In the genomic region with DNA sequence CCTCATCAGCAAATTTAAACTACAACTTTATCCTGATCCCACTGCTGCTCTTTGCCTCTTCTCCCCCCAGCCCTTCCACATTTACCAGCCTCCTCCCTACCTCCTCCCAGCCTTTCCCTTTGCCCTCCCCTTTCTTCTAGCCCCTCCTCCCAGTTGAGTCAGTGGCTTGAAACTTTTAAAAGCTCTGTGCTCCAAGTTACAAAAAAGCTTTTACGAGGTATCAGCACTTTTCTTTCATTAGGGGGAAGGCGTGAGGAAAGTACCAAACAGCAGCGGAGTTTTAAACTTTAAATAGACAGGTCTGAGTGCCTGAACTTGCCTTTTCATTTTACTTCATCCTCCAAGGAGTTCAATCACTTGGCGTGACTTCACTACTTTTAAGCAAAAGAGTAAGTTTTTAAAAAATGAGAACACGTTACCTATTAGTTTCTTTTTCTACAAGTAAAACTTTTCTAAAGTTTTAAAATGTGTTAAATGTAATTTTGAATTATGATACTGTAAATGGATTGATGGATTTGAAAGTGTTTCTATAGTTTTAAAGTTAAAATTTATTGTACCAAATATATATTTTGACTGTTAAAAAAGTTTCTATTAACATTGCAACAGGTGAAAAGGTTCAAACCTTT, we compare ENCODE assay signal across 8 cellular contexts. TPM values are rescaled to one million over a fixed set of nuclear protein-coding genes. Genes with fewer than 3 reads are reported as not detected.
DNase-seq lines count a peak whose midpoint lies in the region; ATAC-seq, FAIRE-seq and TF ChIP-seq lines count a peak whose summit lies in the region.

Gene GJA1 (plus strand): TSS at position 203 of the 626 bp plus-strand sequence. CDS start 11,202 bp downstream, outside the sequence.

- no peak within 1 kb of the TSS for H2AFZ ChIP-seq in astrocyte (ENCODE audit: low read depth, low read length)

- peak within 1 kb of the TSS; percentile 83 for H3K4me3 Mint-ChIP-seq in activated T-cell treated with anti-CD3 and anti-CD28 coated beads, Interleukin-2, amount 50 U/mL, for 24 hours
- H3K4me3 Mint-ChIP-seq in astrocyte (ENCODE audit: unreplicated experiment) = peak within 1 kb of the TSS; percentile 100
- H3K4me3 Mint-ChIP-seq in progenitor cell of endocrine pancreas (ENCODE audit: low read depth) = peak within 1 kb of the TSS; percentile 90

- H3K27me3 Mint-ChIP-seq in activated T-cell treated with anti-CD3 and anti-CD28 coated beads, Interleukin-2, amount 50 U/mL, for 24 hours = peaks cover 30% of the 10 kb centered on the region
- H3K27me3 Mint-ChIP-seq in astrocyte (ENCODE audit: low read depth, unreplicated experiment) (no peaks in the 10 kb centered on the region), progenitor cell of endocrine pancreas (no peaks in the 10 kb centered on the region)

- no peaks in the 10 kb centered on the region for H3K9me3 Mint-ChIP-seq in activated T-cell treated with anti-CD3 and anti-CD28 coated beads, Interleukin-2, amount 50 U/mL, for 24 hours
- no peaks in the 10 kb centered on the region for H3K9me3 Mint-ChIP-seq in astrocyte (ENCODE audit: unreplicated experiment)
- no peaks in the 10 kb centered on the region for H3K9me3 Mint-ChIP-seq in progenitor cell of endocrine pancreas (ENCODE audit: low read depth)

- TF ChIP-seq CTCF in astrocyte (IDR thresholded peaks at IDR 0.05; ENCODE audit: insufficient read depth, low read depth, low read length) = no peak
- TF ChIP-seq CTCF in progenitor cell of endocrine pancreas (IDR thresholded peaks at IDR 0.05; ENCODE audit: unreplicated experiment) = no peak
- TF ChIP-seq CTCF in GM10266 (IDR thresholded peaks at IDR 0.05; ENCODE audit: control insufficient read depth, insufficient read depth, low read depth, missing control alignments) = no peak

- no peaks in the 10 kb centered on the region for H3K9me3 ChIP-seq in astrocyte (ENCODE audit: insufficient read depth, low read depth, low read length)
- H3K9me3 ChIP-seq in right cardiac atrium (ENCODE audit: control insufficient read depth, low read length) = no peaks in the 10 kb centered on the region

- ATAC-seq in right cardiac atrium (peak; percentile 89 to 90), GM19467 (IDR thresholded peaks at IDR 0.05; ENCODE audit: unreplicated experiment) (no peak)

- peak within 1 kb of the TSS; percentile 99 for H3K9ac ChIP-seq in astrocyte (ENCODE audit: low read length)

- H3K27ac ChIP-seq in astrocyte (ENCODE audit: low read depth, low read length) = peak within 1 kb of the TSS; percentile 97
- H3K27ac ChIP-seq in right cardiac atrium (ENCODE audit: low read length) = peak within 1 kb of the TSS; percentile 78

- WGBS in right cardiac atrium = 18% methylated on average over 5 of the region's 5 CpGs

- intact Hi-C loops in right cardiac atrium (cut with DNase I) = loop anchor here (5.0 to 10.0 kb wide), 5 partner anchors 409 to 602 kb away; no protein-coding TSS in a partner anchor

- peak; percentile 91 for FAIRE-seq in astrocyte (lab: Jason Lieb, UNC)
- FAIRE-seq in GM19239 (lab: Jason Lieb, UNC) = no peak

- H3K79me2 ChIP-seq in astrocyte (ENCODE audit: insufficient read depth, low read length) = peaks cover 57% of the 10 kb centered on the region

- H3K4me1 ChIP-seq in astrocyte (ENCODE audit: insufficient read depth, low read length) (no peaks in the 10 kb centered on the region), right cardiac atrium (ENCODE audit: control insufficient read depth, insufficient read depth, low read length) (no peaks in the 10 kb centered on the region)

- H3K36me3 ChIP-seq in astrocyte (ENCODE audit: insufficient read depth, low read length) = no peaks in the 10 kb centered on the region

- peaks cover 21% of the 10 kb centered on the region for H3K4me1 Mint-ChIP-seq in activated T-cell treated with anti-CD3 and anti-CD28 coated beads, Interleukin-2, amount 50 U/mL, for 24 hours (ENCODE audit: low read depth)
- peaks cover 25% of the 10 kb centered on the region for H3K4me1 Mint-ChIP-seq in astrocyte (ENCODE audit: low read depth, unreplicated experiment)
- H3K4me1 Mint-ChIP-seq in progenitor cell of endocrine pancreas (ENCODE audit: low read depth) = peaks cover 24% of the 10 kb centered on the region

- no peaks in the 10 kb centered on the region for H3K36me3 Mint-ChIP-seq in activated T-cell treated with anti-CD3 and anti-CD28 coated beads, Interleukin-2, amount 50 U/mL, for 24 hours (ENCODE audit: low read depth)
- H3K36me3 Mint-ChIP-seq in astrocyte (ENCODE audit: low read depth, unreplicated experiment) (no peaks in the 10 kb centered on the region), progenitor cell of endocrine pancreas (ENCODE audit: insufficient read depth) (no peaks in the 10 kb centered on the region)

- H4K20me1 ChIP-seq in astrocyte (ENCODE audit: insufficient read depth, low read length) = peaks cover 19% of the 10 kb centered on the region

- no peak within 1 kb of the TSS for H3K27ac Mint-ChIP-seq in activated T-cell treated with anti-CD3 and anti-CD28 coated beads, Interleukin-2, amount 50 U/mL, for 24 hours
- H3K27ac Mint-ChIP-seq in astrocyte (ENCODE audit: unreplicated experiment) (peak within 1 kb of the TSS; percentile 97), progenitor cell of endocrine pancreas (peak within 1 kb of the TSS; percentile 97)

- no peaks in the 10 kb centered on the region for H3K27me3 ChIP-seq in astrocyte (ENCODE audit: insufficient read depth, low read length)
- H3K27me3 ChIP-seq in right cardiac atrium (ENCODE audit: control insufficient read depth, insufficient read depth) = no peaks in the 10 kb centered on the region

- peak within 1 kb of the TSS; percentile 86 for H3K4me2 ChIP-seq in astrocyte (ENCODE audit: low read length)

- H3K4me3 ChIP-seq in astrocyte (ENCODE audit: insufficient read depth, low read depth, low read length) (peak within 1 kb of the TSS; percentile 99), right cardiac atrium (ENCODE audit: low read length) (peak within 1 kb of the TSS; percentile 91)

- no peak for DNase-seq in activated T-cell treated with anti-CD3 and anti-CD28 coated beads, Interleukin-2, amount 50 U/mL, for 24 hours
- DNase-seq in activated T-cell treated with anti-CD3 and anti-CD28 coated beads, Interleukin-2, amount 50 U/mL, for 48 hours = no peak
- DNase-seq in astrocyte (ENCODE audit: low read depth) (peak; percentile 81), right cardiac atrium (no peak), progenitor cell of endocrine pancreas (ENCODE audit: low spot score, unreplicated experiment) (no peak), GM19239 (ENCODE audit: insufficient read length, low spot score) (no peak), GM10266 (ENCODE audit: extremely low spot score) (no peak)

RNA-seq across cellular contexts. Expression of gene GJA1, which starts in this region (rescaled TPM):
- total RNA-seq in astrocyte (433 and 443 TPM in 2 replicates), right cardiac atrium (100 to 1,000 TPM; 101 to 217 (median 148) TPM), progenitor cell of endocrine pancreas (34.1 and 43.0 TPM in 2 replicates)
- polyA plus RNA-seq in right cardiac atrium = 116 TPM
